18 cellular contexts compared by ENCODE assay signal in genomic region chr1:24424990-24425389, GRCh38.
"Had no signal": no experiment of that assay in that cellular context is flagged by ENCODE, and none has a peak within 500 bp of the region (broad histone marks: within the 10 kb centered on the region; RNA-seq: fewer than 3 reads in every experiment).

No MANE protein-coding gene starts in this region.

- H3K36me3 ChIP-seq: colonic mucosa, neural progenitor cell, uterus had no signal

- H3K27me3 Mint-ChIP-seq: progenitor cell of endocrine pancreas had no signal

- H3K4me3 ChIP-seq: colonic mucosa, neural progenitor cell, pancreas, smooth muscle cell, upper lobe of left lung, uterus had no signal

- H3K36me3 Mint-ChIP-seq: neural progenitor cell had no signal

- H3K9me3 ChIP-seq: colonic mucosa, pancreas, upper lobe of left lung, uterus had no signal

- ATAC-seq: foreskin keratinocyte, left cardiac atrium, left ventricle myocardium superior, natural killer cell, right cardiac atrium had no signal

- H3K4me1 ChIP-seq: colonic mucosa, foreskin keratinocyte, neural progenitor cell, uterus had no signal

- H3K27me3 ChIP-seq: colonic mucosa, foreskin keratinocyte, neural progenitor cell, pancreas, upper lobe of left lung, uterus had no signal

- H3K27ac ChIP-seq: colonic mucosa, foreskin keratinocyte, neural progenitor cell, pancreas, upper lobe of left lung, uterus had no signal

- H3K4me1 Mint-ChIP-seq: neural progenitor cell had no signal

- DNase-seq: dermis blood vessel endothelial cell; foreskin keratinocyte; kidney; left cardiac atrium; left ventricle myocardium superior; mammary epithelial cell; natural killer cell; occipital lobe; pancreas; right cardiac atrium; stimulated activated CD4-positive, alpha-beta T cell treated with anti-CD3 and anti-CD28 coated beads, Interleukin-2, amount 100 ng/mL, for 48 hours; stimulated activated naive CD4-positive, alpha-beta T cell treated with Interleukin-2 at 50 U/mL for 16 hours; upper lobe of left lung; uterus had no signal

- H3K27ac Mint-ChIP-seq: natural killer cell, neural progenitor cell, progenitor cell of endocrine pancreas had no signal

- H3K4me3 Mint-ChIP-seq: natural killer cell, neural progenitor cell had no signal

- H3K9me3 Mint-ChIP-seq: natural killer cell, neural progenitor cell had no signal
